In genomic region chr1:30806381-30807317, GRCh38 we compare ENCODE assay signal across 23 cellular contexts. TPM values are rescaled to one million over a fixed set of nuclear protein-coding genes. Genes with fewer than 3 reads are reported as not detected.
DNase-seq lines count a peak whose midpoint lies in the region; ATAC-seq, FAIRE-seq and TF ChIP-seq lines count a peak whose summit lies in the region.
"Had no signal": no experiment of that assay in that cellular context is flagged by ENCODE, and none has a peak within 500 bp of the region (broad histone marks: within the 10 kb centered on the region; RNA-seq: fewer than 3 reads in every experiment).

No MANE protein-coding gene starts in this region.

- H4K20me1 ChIP-seq in K562 (replicated peaks; ENCODE audit: control insufficient read depth, insufficient read depth, low read length), result no peaks in the 10 kb centered on the region

- H3K27ac ChIP-seq in K562 (ENCODE audit: extremely low read depth, low read depth, low read length) (no peak overlapping the region), neuronal stem cell (replicated peaks; ENCODE audit: low read length) (no peak overlapping the region), upper lobe of right lung (no peak overlapping the region)
- H3K27ac ChIP-seq: parathyroid adenoma, spleen, tibial artery had no signal

- in situ Hi-C loops in K562 (cut with MboI), result no loop called here

- H3K18ac ChIP-seq in neuronal stem cell (ENCODE audit: low read length), result peak overlapping the region; percentile 15

- CTCF ChIA-PET in K562 (lab: Yijun Ruan, JAX; ENCODE audit: low intra/inter-chr PET ratio), result no interaction called here

- peak overlapping the region; percentile 73 for H2AK5ac ChIP-seq in neuronal stem cell (ENCODE audit: low read depth, low read length)

- no peaks in the 10 kb centered on the region for H3K9me1 ChIP-seq in K562 (ENCODE audit: control insufficient read depth, insufficient read depth, low read length)

- H3K23ac ChIP-seq in neuronal stem cell (ENCODE audit: low read depth, low read length, poor library complexity), result no peak overlapping the region

- no TSS peak for BruUV-seq in K562 (replicated peaks; lab: Mats Ljungman, UMichigan)

- no peak for TF ChIP-seq POLR2A in K562 (conservative IDR thresholded peaks at IDR 0.05)

- H3K14ac ChIP-seq in neuronal stem cell (ENCODE audit: low read length), result no peak overlapping the region

- TF ChIP-seq EP300 in K562 (IDR thresholded peaks at IDR 0.05; ENCODE audit: low read length), result no peak

- H3K27me3 ChIP-seq in K562 (ENCODE audit: control insufficient read depth in 2 of 2, insufficient read depth in 2 of 2, low read length in 2 of 2) (no peaks in the 10 kb centered on the region; a peak in 1 of 5 replicates), neuronal stem cell (ENCODE audit: control insufficient read depth in 3 of 3, insufficient read depth in 3 of 3, low read depth in 1 of 3, low read length in 3 of 3) (no peaks in the 10 kb centered on the region), upper lobe of right lung (peaks cover 4% of the 10 kb centered on the region)

- H3K9ac ChIP-seq in K562 (ENCODE audit: insufficient read depth in 1 of 2, low read depth in 2 of 2, low read length in 2 of 2) (peak overlapping the region in 1 of 2 experiments; percentile 19; a peak in 1 of 4 replicates), neuronal stem cell (ENCODE audit: low read depth, low read length, poor library complexity) (no peak overlapping the region)
- H3K9ac ChIP-seq: parathyroid adenoma had no signal

- ATAC-seq in left ventricle myocardium superior (no peak), K562 (no peak), upper lobe of right lung (no peak), HG03432 (IDR thresholded peaks at IDR 0.05; ENCODE audit: unreplicated experiment) (no peak)
- ATAC-seq: esophagus mucosa; stimulated activated naive CD8-positive, alpha-beta T cell treated with anti-CD3 and anti-CD28 coated beads, Interleukin-15, amount 100 ng/mL, for 72 hours; T-cell had no signal

- H2AFZ ChIP-seq in K562 (ENCODE audit: low read depth, low read length), result no peak overlapping the region
- no peak overlapping the region for H2AFZ ChIP-seq in neuronal stem cell (ENCODE audit: low read length)
- H2AFZ ChIP-seq: parathyroid adenoma had no signal

- peaks cover 25 to 36% of the 10 kb centered on the region in 2 experiments for H3K4me1 ChIP-seq in K562 (replicated peaks in 1 of 2; ENCODE audit: control insufficient read depth in 2 of 2, insufficient read depth in 2 of 2, low read length in 2 of 2)
- H3K4me1 ChIP-seq in neuronal stem cell (ENCODE audit: control insufficient read depth in 2 of 2, insufficient read depth in 1 of 2, low read depth in 1 of 2, low read length in 2 of 2), result peaks cover 13 to 71% of the 10 kb centered on the region in 2 donors
- H3K4me1 ChIP-seq in upper lobe of right lung, result peaks cover 19% of the 10 kb centered on the region
- H3K4me1 ChIP-seq: parathyroid adenoma had no signal

- DNase-seq in left ventricle myocardium superior, result peak; percentile 12
- DNase-seq in cardiac septum (ENCODE audit: low spot score), result no peak
- no peak for DNase-seq in K562 (ENCODE audit: extremely low read depth in 1 of 4, low spot score in 3 of 4)
- no peak for DNase-seq in neuronal stem cell (ENCODE audit: low spot score)
- peak; percentile 53 for DNase-seq in upper lobe of right lung
- DNase-seq in stimulated activated CD4-positive, alpha-beta T cell treated with anti-CD3 and anti-CD28 coated beads, Interleukin-12 subunit alpha, Interleukin-12 subunit beta, amount 100 ng/mL, for 4 hours, result no peak
- no peak for DNase-seq in GM10266 (ENCODE audit: extremely low spot score)
- DNase-seq: activated CD4-positive, alpha-beta T cell treated with anti-CD3 and anti-CD28 coated beads, Interleukin-2, amount 10 ng/mL, durations not matched to agents 24 days and 14 days; activated effector memory CD4-positive, alpha-beta T cell treated with anti-CD3 and anti-CD28 coated beads, Interleukin-2, amount 50 U/mL, for 16 hours; dermis blood vessel endothelial cell; endodermal cell; H9; kidney glomerular epithelial cell; spleen; stimulated activated CD8-positive, alpha-beta memory T cell treated with anti-CD3 and anti-CD28 coated beads, Interleukin-4, amount 100 ng/mL, for 48 hours; stimulated activated naive CD8-positive, alpha-beta T cell treated with anti-CD3 and anti-CD28 coated beads, Interleukin-15, amount 100 ng/mL, for 72 hours; T-cell; tibial artery had no signal

- no peaks in the 10 kb centered on the region for H3K79me2 ChIP-seq in K562 (ENCODE audit: control insufficient read depth, insufficient read depth, low read length)
- H3K79me2 ChIP-seq: parathyroid adenoma had no signal

- no peak overlapping the region for H2BK5ac ChIP-seq in neuronal stem cell (ENCODE audit: low read length)

- H2BK15ac ChIP-seq in neuronal stem cell (ENCODE audit: low read length), result no peak overlapping the region

- FAIRE-seq in K562 (lab: Jason Lieb, UNC), result no peak
- FAIRE-seq: GM12891, RCC 7860 had no signal

- H4K91ac ChIP-seq in neuronal stem cell (ENCODE audit: low read depth, low read length, poor library complexity), result no peak overlapping the region

- no peak overlapping the region for H2BK12ac ChIP-seq in neuronal stem cell (ENCODE audit: low read length)

- H3K36me3 ChIP-seq in K562 (ENCODE audit: control insufficient read depth, insufficient read depth, low read length) (no peaks in the 10 kb centered on the region), neuronal stem cell (replicated peaks in 1 of 2; ENCODE audit: control insufficient read depth in 2 of 2, insufficient read depth in 2 of 2, low read length in 2 of 2) (no peaks in the 10 kb centered on the region), upper lobe of right lung (no peaks in the 10 kb centered on the region)
- H3K36me3 ChIP-seq: spleen, tibial artery had no signal

- H3K4me3 ChIP-seq in K562, result no peak overlapping the region
- H3K4me3 ChIP-seq in neuronal stem cell (ENCODE audit: low read length in 2 of 2), result no peak overlapping the region
- H3K4me3 ChIP-seq in upper lobe of right lung, result no peak overlapping the region

- WGBS in K562 (ENCODE audit: insufficient coverage, low coverage, missing lambda C conversion rate), result 48% methylated on average over 23 of the region's 24 CpGs
- no CpG with 5 or more reads among the region's 24 CpGs for WGBS in neuronal stem cell (ENCODE audit: extremely low coverage in 2 of 2, insufficient read length in 2 of 2, insufficient replicate concordance in 1 of 2), 2 donors

- H3K4ac ChIP-seq in neuronal stem cell (ENCODE audit: low read length), result no peak overlapping the region

- no peak overlapping the region for H2BK120ac ChIP-seq in neuronal stem cell (ENCODE audit: low read depth, low read length)

- intact Hi-C loops in left ventricle myocardium superior (cut with micrococcal nuclease), result no loop called here
- intact Hi-C loops in cardiac septum (cut with DNase I), result no loop called here
- intact Hi-C loops in K562 (cut with micrococcal nuclease), result no loop called here
- intact Hi-C loops in upper lobe of right lung (cut with DNase I), result no loop called here

- TF ChIP-seq CTCF in K562 (IDR thresholded peaks at IDR 0.05 in 2 of 3, conservative IDR thresholded peaks at IDR 0.05 in 1 of 3; ENCODE audit: insufficient read depth in 2 of 3, low read depth in 1 of 3, low read length in 3 of 3) (no peak), upper lobe of right lung (IDR thresholded peaks at IDR 0.05) (no peak), GM10266 (IDR thresholded peaks at IDR 0.05; ENCODE audit: control insufficient read depth, insufficient read depth, low read depth, missing control alignments) (no peak)

- H3K9me3 ChIP-seq in K562 (replicated peaks; ENCODE audit: control insufficient read depth, insufficient read depth, low read depth, low read length) (no peaks in the 10 kb centered on the region), neuronal stem cell (replicated peaks in 1 of 2; ENCODE audit: control insufficient read depth in 2 of 2, insufficient read depth in 1 of 2, low read depth in 1 of 2, low read length in 2 of 2) (no peaks in the 10 kb centered on the region), upper lobe of right lung (no peaks in the 10 kb centered on the region)
- H3K9me3 ChIP-seq: spleen, tibial artery had no signal

- H3K4me2 ChIP-seq in K562 (ENCODE audit: insufficient read depth, low read length) (no peak overlapping the region), neuronal stem cell (ENCODE audit: insufficient read depth, low read length, poor library complexity, severe bottlenecking) (no peak overlapping the region)

- POLR2A ChIA-PET in K562 (lab: Yijun Ruan, JAX), result interaction anchor here (0.5 to 2.0 kb wide), 10 partner anchors 8 to 1563 kb away, joined by 3 to 7 read pairs (median 4); no protein-coding TSS in a partner anchor

- no peak for TF ChIP-seq RAD21 in K562 (CRISPR knock-in tag; conservative IDR thresholded peaks at IDR 0.05 in 1 of 2, IDR thresholded peaks at IDR 0.05 in 1 of 2)

- no peak overlapping the region for H4K8ac ChIP-seq in neuronal stem cell (ENCODE audit: low read depth, low read length)

- no peaks in the 10 kb centered on the region for H3K79me1 ChIP-seq in neuronal stem cell (ENCODE audit: low read depth, low read length)

TF ChIP-seq in K562, 482 proteins besides CTCF, POLR2A, EP300 and RAD21 (continues in another document):
- TF ChIP-seq BCOR (IDR thresholded peaks at IDR 0.05), result peak; percentile 76
- TF ChIP-seq RBM25 (IDR thresholded peaks at IDR 0.05; ENCODE audit: low read depth, low read length, severe bottlenecking), result peak; percentile 82
- peak; percentile 24 for TF ChIP-seq TBP (optimal IDR thresholded peaks at IDR 0.05; ENCODE audit: low read depth, low read length)

RNA-seq across cellular contexts. Expression of gene LAPTM5, which starts 49.1 kb away (rescaled TPM):
- total RNA-seq in left ventricle myocardium superior, result 23.9 TPM
- 14.2 TPM for total RNA-seq in cardiac septum
- total RNA-seq in K562 (2011; cell fraction: chromatin; rRNA removed; ENCODE audit: low replicate concordance), result 11.2 and 16.2 TPM in 2 replicates
- 19.8 and 22.9 TPM in 2 replicates for total RNA-seq in K562 (2011; cell fraction: nucleolus; rRNA removed)
- 20.3 and 27.1 TPM in 2 replicates for total RNA-seq in K562 (2011; cell fraction: nucleoplasm; rRNA removed)
- 10.7 and 12.3 TPM in 2 replicates for total RNA-seq in K562 (2014; rRNA removed)
- 11.7 and 13.2 TPM in 2 replicates for total RNA-seq in K562 (2014; rRNA removed; fragmentation: Illumina TruSeq; extraction: Trizol)
- total RNA-seq in K562 (2015; rRNA removed; fragmentation: Illumina TruSeq; extraction: Trizol), result 44.3 and 44.7 TPM in 2 replicates
- 30.3 and 33.8 TPM in 2 replicates for total RNA-seq in K562 (2021)
- polyA plus RNA-seq in K562 (2011; rRNA removed), result 42.5 and 418 TPM in 2 replicates
- 103 and 599 TPM in 2 replicates for polyA plus RNA-seq in K562 (2011; cell fraction: cytosol; rRNA removed)
- 41.2 and 275 TPM in 2 replicates for polyA plus RNA-seq in K562 (2011; cell fraction: nucleus; rRNA removed)
- 63.5 and 133 TPM in 2 replicates for polyA plus RNA-seq in K562 (2012)
- polyA plus RNA-seq in K562 (2014; fragmentation: Illumina TruSeq; extraction: Trizol), result 44.5 and 47.3 TPM in 2 replicates
- polyA plus RNA-seq in K562 (2014; fragmentation: Nextera tagmentation; extraction: Ambion mirVana), result 1 to 10 TPM; 2.4 to 4.8 TPM
- 20.3 and 22.2 TPM in 2 replicates for polyA plus RNA-seq in K562 (2014; rRNA removed)
- 72.1 and 524 TPM in 2 replicates for polyA minus RNA-seq in K562 (2011; rRNA and poly(A)+ RNA removed)
- 41.0 and 310 TPM in 2 replicates for polyA minus RNA-seq in K562 (2011; cell fraction: cytosol; rRNA and poly(A)+ RNA removed)
- 7.7 and 80.9 TPM in 2 replicates for polyA minus RNA-seq in K562 (2011; cell fraction: nucleus; rRNA and poly(A)+ RNA removed)
- 0.15 TPM for polyA plus RNA-seq in neuronal stem cell (2013, experiment 1 of 2)
- polyA plus RNA-seq in neuronal stem cell (2013, experiment 2 of 2), result 0.10 TPM
- 424 TPM for total RNA-seq in upper lobe of right lung
- total RNA-seq: endodermal cell had no signal

Comparison
In these comparisons a context has a peak if more than half of its experiments do, and no peak if none do; other contexts are left out.
1. DNase-seq: peak in left ventricle myocardium superior (single experiment) and upper lobe of right lung (single experiment); none in cardiac septum (single experiment), K562 (0 of 4), neuronal stem cell (single experiment), stimulated activated CD4-positive, alpha-beta T cell treated with anti-CD3 and anti-CD28 coated beads, Interleukin-12 subunit alpha, Interleukin-12 subunit beta, amount 100 ng/mL, for 4 hours (single experiment) and GM10266 (single experiment).